Comparison of ENCODE assay signal across 1 cellular context in genomic region chr3:58254144-58254543, GRCh38.
TF ChIP-seq lines count a peak whose summit lies in the region.

No MANE protein-coding gene starts in this region.

TF ChIP-seq in GM12878, 131 proteins besides CTCF, POLR2A, EP300 and RAD21:
- no peak for TF ChIP-seq BCL11A (IDR thresholded peaks at IDR 0.05; ENCODE audit: low read depth, low read length)
- TF ChIP-seq, protein P1, sequence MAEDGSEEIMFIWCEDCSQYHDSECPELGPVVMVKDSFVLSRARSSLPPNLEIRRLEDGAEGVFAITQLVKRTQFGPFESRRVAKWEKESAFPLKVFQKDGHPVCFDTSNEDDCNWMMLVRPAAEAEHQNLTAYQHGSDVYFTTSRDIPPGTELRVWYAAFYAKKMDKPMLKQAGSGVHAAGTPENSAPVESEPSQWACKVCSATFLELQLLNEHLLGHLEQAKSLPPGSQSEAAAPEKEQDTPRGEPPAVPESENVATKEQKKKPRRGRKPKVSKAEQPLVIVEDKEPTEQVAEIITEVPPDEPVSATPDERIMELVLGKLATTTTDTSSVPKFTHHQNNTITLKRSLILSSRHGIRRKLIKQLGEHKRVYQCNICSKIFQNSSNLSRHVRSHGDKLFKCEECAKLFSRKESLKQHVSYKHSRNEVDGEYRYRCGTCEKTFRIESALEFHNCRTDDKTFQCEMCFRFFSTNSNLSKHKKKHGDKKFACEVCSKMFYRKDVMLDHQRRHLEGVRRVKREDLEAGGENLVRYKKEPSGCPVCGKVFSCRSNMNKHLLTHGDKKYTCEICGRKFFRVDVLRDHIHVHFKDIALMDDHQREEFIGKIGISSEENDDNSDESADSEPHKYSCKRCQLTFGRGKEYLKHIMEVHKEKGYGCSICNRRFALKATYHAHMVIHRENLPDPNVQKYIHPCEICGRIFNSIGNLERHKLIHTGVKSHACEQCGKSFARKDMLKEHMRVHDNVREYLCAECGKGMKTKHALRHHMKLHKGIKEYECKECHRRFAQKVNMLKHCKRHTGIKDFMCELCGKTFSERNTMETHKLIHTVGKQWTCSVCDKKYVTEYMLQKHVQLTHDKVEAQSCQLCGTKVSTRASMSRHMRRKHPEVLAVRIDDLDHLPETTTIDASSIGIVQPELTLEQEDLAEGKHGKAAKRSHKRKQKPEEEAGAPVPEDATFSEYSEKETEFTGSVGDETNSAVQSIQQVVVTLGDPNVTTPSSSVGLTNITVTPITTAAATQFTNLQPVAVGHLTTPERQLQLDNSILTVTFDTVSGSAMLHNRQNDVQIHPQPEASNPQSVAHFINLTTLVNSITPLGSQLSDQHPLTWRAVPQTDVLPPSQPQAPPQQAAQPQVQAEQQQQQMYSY (CRISPR knock-in tag; IDR thresholded peaks at IDR 0.05), result no peak
- TF ChIP-seq CBX5 (IDR thresholded peaks at IDR 0.05; ENCODE audit: low read depth), result no peak
- no peak for TF ChIP-seq CEBPB (IDR thresholded peaks at IDR 0.05; ENCODE audit: borderline replicate concordance in 1 of 2, low read depth in 2 of 2, low read length in 2 of 2)
- TF ChIP-seq, protein P2, sequence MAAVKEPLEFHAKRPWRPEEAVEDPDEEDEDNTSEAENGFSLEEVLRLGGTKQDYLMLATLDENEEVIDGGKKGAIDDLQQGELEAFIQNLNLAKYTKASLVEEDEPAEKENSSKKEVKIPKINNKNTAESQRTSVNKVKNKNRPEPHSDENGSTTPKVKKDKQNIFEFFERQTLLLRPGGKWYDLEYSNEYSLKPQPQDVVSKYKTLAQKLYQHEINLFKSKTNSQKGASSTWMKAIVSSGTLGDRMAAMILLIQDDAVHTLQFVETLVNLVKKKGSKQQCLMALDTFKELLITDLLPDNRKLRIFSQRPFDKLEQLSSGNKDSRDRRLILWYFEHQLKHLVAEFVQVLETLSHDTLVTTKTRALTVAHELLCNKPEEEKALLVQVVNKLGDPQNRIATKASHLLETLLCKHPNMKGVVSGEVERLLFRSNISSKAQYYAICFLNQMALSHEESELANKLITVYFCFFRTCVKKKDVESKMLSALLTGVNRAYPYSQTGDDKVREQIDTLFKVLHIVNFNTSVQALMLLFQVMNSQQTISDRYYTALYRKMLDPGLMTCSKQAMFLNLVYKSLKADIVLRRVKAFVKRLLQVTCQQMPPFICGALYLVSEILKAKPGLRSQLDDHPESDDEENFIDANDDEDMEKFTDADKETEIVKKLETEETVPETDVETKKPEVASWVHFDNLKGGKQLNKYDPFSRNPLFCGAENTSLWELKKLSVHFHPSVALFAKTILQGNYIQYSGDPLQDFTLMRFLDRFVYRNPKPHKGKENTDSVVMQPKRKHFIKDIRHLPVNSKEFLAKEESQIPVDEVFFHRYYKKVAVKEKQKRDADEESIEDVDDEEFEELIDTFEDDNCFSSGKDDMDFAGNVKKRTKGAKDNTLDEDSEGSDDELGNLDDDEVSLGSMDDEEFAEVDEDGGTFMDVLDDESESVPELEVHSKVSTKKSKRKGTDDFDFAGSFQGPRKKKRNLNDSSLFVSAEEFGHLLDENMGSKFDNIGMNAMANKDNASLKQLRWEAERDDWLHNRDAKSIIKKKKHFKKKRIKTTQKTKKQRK (IDR thresholded peaks at IDR 0.05; ENCODE audit: low read depth, low read length), result no peak
- no peak for TF ChIP-seq NR2C1 (IDR thresholded peaks at IDR 0.05)
- TF ChIP-seq YY1 (IDR thresholded peaks at IDR 0.05; ENCODE audit: low read depth, low read length), result no peak
- no peak for TF ChIP-seq EGR1 (IDR thresholded peaks at IDR 0.05; ENCODE audit: borderline replicate concordance in 1 of 2, low read depth in 2 of 2, low read length in 2 of 2)
- no peak for TF ChIP-seq TCF12 (IDR thresholded peaks at IDR 0.05; ENCODE audit: low read depth, low read length)
- TF ChIP-seq E4F1 (IDR thresholded peaks at IDR 0.05; ENCODE audit: borderline replicate concordance, partially characterized antibody), result no peak
- TF ChIP-seq, protein P3, sequence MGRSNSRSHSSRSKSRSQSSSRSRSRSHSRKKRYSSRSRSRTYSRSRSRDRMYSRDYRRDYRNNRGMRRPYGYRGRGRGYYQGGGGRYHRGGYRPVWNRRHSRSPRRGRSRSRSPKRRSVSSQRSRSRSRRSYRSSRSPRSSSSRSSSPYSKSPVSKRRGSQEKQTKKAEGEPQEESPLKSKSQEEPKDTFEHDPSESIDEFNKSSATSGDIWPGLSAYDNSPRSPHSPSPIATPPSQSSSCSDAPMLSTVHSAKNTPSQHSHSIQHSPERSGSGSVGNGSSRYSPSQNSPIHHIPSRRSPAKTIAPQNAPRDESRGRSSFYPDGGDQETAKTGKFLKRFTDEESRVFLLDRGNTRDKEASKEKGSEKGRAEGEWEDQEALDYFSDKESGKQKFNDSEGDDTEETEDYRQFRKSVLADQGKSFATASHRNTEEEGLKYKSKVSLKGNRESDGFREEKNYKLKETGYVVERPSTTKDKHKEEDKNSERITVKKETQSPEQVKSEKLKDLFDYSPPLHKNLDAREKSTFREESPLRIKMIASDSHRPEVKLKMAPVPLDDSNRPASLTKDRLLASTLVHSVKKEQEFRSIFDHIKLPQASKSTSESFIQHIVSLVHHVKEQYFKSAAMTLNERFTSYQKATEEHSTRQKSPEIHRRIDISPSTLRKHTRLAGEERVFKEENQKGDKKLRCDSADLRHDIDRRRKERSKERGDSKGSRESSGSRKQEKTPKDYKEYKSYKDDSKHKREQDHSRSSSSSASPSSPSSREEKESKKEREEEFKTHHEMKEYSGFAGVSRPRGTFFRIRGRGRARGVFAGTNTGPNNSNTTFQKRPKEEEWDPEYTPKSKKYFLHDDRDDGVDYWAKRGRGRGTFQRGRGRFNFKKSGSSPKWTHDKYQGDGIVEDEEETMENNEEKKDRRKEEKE (IDR thresholded peaks at IDR 0.05), result no peak
